Comparison of ENCODE assay signal across 11 cellular contexts in genomic region chr1:193539731-193540459, GRCh38.
DNase-seq lines count a peak whose midpoint lies in the region; ATAC-seq, FAIRE-seq and TF ChIP-seq lines count a peak whose summit lies in the region.
"Had no signal": no experiment of that assay in that cellular context is flagged by ENCODE, and none has a peak within 500 bp of the region (broad histone marks: within the 10 kb centered on the region; RNA-seq: fewer than 3 reads in every experiment).

No MANE protein-coding gene starts in this region.

- H3K4me1 Mint-ChIP-seq in CD14-positive monocyte = peaks cover 32% of the 10 kb centered on the region

- H3K27ac ChIP-seq in PC-9 (no peak overlapping the region), small intestine (ENCODE audit: low read depth in 1 of 2, low read length in 1 of 2) (peak overlapping the region; percentile 60 to 90)

- no peaks in the 10 kb centered on the region for H4K20me1 ChIP-seq in PC-9 (ENCODE audit: insufficient read depth)

- H3K9me3 ChIP-seq in PC-9 (ENCODE audit: insufficient read depth, low read depth) (no peaks in the 10 kb centered on the region; the same call in 1 of the 2 replicates), small intestine (ENCODE audit: control insufficient read depth, low read depth) (no peaks in the 10 kb centered on the region)

- H3K27me3 Mint-ChIP-seq in CD14-positive monocyte (ENCODE audit: low read depth in 3 of 3) = peaks cover 0 to 2% (median 2%) of the 10 kb centered on the region in 3 donors

- no TSS peak for BruUV-seq in PC-9 (replicated peaks; lab: Mats Ljungman, UMichigan)

- H3K4me3 ChIP-seq in PC-9 = no peak overlapping the region
- H3K4me3 ChIP-seq in small intestine (ENCODE audit: low read depth in 1 of 2, low read length in 2 of 2) = no peak overlapping the region

- H3K9me2 ChIP-seq in PC-9 (ENCODE audit: insufficient read depth) = no peaks in the 10 kb centered on the region

- H3K4me1 ChIP-seq in PC-9 (replicated peaks; ENCODE audit: insufficient read depth) (peaks cover 13% of the 10 kb centered on the region; the same call in 1 of the 2 replicates), small intestine (ENCODE audit: control insufficient read depth in 2 of 2, insufficient read depth in 1 of 2, low read depth in 1 of 2, low read length in 1 of 2) (peaks cover 0 to 2% of the 10 kb centered on the region in 2 donors)

- no peak for FAIRE-seq in small intestine (lab: Jason Lieb, UNC)

- H3K36me3 ChIP-seq in PC-9 (ENCODE audit: low read depth) (no peaks in the 10 kb centered on the region), small intestine (ENCODE audit: control insufficient read depth in 2 of 2, insufficient read depth in 2 of 2, low read length in 2 of 2) (no peaks in the 10 kb centered on the region)

- peak; percentile 60 for ATAC-seq in GM19023 (IDR thresholded peaks at IDR 0.05; ENCODE audit: unreplicated experiment)
- peak; percentile 66 for ATAC-seq in HG02759 (IDR thresholded peaks at IDR 0.05; ENCODE audit: unreplicated experiment)
- no peak for ATAC-seq in left colon
- ATAC-seq: Panc1 had no signal

- no peaks in the 10 kb centered on the region for H3K36me3 Mint-ChIP-seq in CD14-positive monocyte

- no peaks in the 10 kb centered on the region for H3K79me2 ChIP-seq in PC-9 (ENCODE audit: low read depth)

- CTCF ChIA-PET in PC-9 (lab: Charles Lee) = no interaction called here

- whole genome bisulfite sequencing in small intestine, 3 donors = 66 to 75% (median 70%) methylated on average over 7 of the region's 7 CpGs

- no peak for TF ChIP-seq CTCF in PC-9 (conservative IDR thresholded peaks at IDR 0.05)
- TF ChIP-seq CTCF in CD14-positive monocyte (IDR thresholded peaks at IDR 0.05) = no peak

- DNase-seq in PC-9 (no peak), small intestine (no peak), CD14-positive monocyte (ENCODE audit: low spot score) (no peak), left colon (no peak)
- DNase-seq in NK-92 treated with Interleukin-12 subunit alpha and Interleukin-12 subunit beta, amount 100 ng/mL, for 24 hours (lab: John Stamatoyannopoulos, UW) = no peak
- DNase-seq in activated CD4-positive, CD25-positive, alpha-beta regulatory T cell treated with anti-CD3 and anti-CD28 coated beads, Interleukin-2, amount 50 U/mL, for 72 hours = no peak
- DNase-seq: aorta, GOT3 had no signal

- POLR2A ChIA-PET in PC-9 (lab: Charles Lee; ENCODE audit: unreplicated experiment) = no interaction called here

- H3K27ac Mint-ChIP-seq in CD14-positive monocyte = peak overlapping the region in 3 of 7 donors; percentile 4 to 36 (median 12)

- intact Hi-C loops in PC-9 (cut with micrococcal nuclease; ENCODE audit: unreplicated experiment) (no loop called here), CD14-positive monocyte (cut with micrococcal nuclease) (no loop called here), left colon (cut with DNase I, micrococcal nuclease) (no loop called here)

- H3K9me3 Mint-ChIP-seq in CD14-positive monocyte = no peaks in the 10 kb centered on the region

- H3K27me3 ChIP-seq in PC-9 (ENCODE audit: insufficient read depth, low read depth) (no peaks in the 10 kb centered on the region), small intestine (ENCODE audit: control insufficient read depth in 2 of 2, insufficient read depth in 2 of 2, low read length in 2 of 2) (no peaks in the 10 kb centered on the region)

- H3K4me3 Mint-ChIP-seq in CD14-positive monocyte = no peak overlapping the region

- 0 out of 2 replicates have a peak overlapping the region, but pooled peaks have one; percentile 23 for H3K4me2 ChIP-seq in PC-9

- peak overlapping the region; percentile 28; the same call in 1 of the 2 replicates for H2AFZ ChIP-seq in PC-9

- no peaks in the 10 kb centered on the region for H3F3A ChIP-seq in PC-9 (ENCODE audit: insufficient read depth, low read depth)
